In the genomic region with DNA sequence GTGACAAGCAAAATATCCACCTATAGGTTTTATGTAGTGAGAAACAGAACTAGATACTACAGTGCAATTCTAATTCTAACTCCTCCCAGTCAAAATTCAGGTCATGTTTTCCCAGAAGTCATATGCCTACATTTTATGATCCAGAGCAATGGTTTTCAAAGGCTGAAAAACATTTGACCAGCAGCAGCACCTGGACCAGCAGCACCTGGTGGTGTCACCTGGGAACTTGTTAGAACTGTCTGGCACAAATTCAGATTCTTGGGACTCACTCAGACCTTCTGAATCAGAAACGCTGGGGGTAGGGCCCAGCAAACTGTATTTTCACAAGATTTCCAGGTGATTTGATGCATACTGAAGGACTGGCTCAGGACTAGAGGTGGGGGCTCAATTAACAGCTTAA, we compare ENCODE assay signal across 21 cellular contexts.
DNase-seq lines count a peak whose midpoint lies in the region; FAIRE-seq and TF ChIP-seq lines count a peak whose summit lies in the region.
"Had no signal": no experiment of that assay in that cellular context is flagged by ENCODE, and none has a peak within 500 bp of the region (broad histone marks: within the 10 kb centered on the region; RNA-seq: fewer than 3 reads in every experiment).

No MANE protein-coding gene starts in this region.

- no peaks in the 10 kb centered on the region for H3K36me3 ChIP-seq in small intestine (ENCODE audit: control insufficient read depth in 2 of 2, insufficient read depth in 2 of 2, low read length in 2 of 2)
- H3K36me3 ChIP-seq: neutrophil, SJSA1, WERI-Rb-1 had no signal

- H3K4me3 ChIP-seq in epithelial cell of esophagus (ENCODE audit: low read length) (no peak overlapping the region), small intestine (ENCODE audit: low read depth in 1 of 2, low read length in 2 of 2) (no peak overlapping the region)
- H3K4me3 ChIP-seq: gastrocnemius medialis, SJSA1, testis had no signal

- TF ChIP-seq CTCF in epithelial cell of esophagus (IDR thresholded peaks at IDR 0.05; ENCODE audit: insufficient read depth, low read depth, low read length, missing control alignments): peak; percentile 33

- no peaks in the 10 kb centered on the region for H3K4me1 ChIP-seq in small intestine (ENCODE audit: control insufficient read depth in 2 of 2, insufficient read depth in 1 of 2, low read depth in 1 of 2, low read length in 1 of 2)
- H3K4me1 ChIP-seq: gastrocnemius medialis, SJSA1, testis had no signal

- H3K27ac ChIP-seq in small intestine (ENCODE audit: low read depth in 1 of 2, low read length in 1 of 2): no peak overlapping the region
- H3K27ac ChIP-seq: gastrocnemius medialis, neutrophil, SJSA1, testis, WERI-Rb-1 had no signal

- 3 to 53% (median 13%) methylated on average over 1 of the region's 1 CpG for WGBS in small intestine, 3 donors

- FAIRE-seq in small intestine (lab: Jason Lieb, UNC): no peak
- FAIRE-seq: keratinocyte had no signal

- no peaks in the 10 kb centered on the region for H3K27me3 ChIP-seq in small intestine (ENCODE audit: control insufficient read depth in 2 of 2, insufficient read depth in 2 of 2, low read length in 2 of 2)
- H3K27me3 ChIP-seq: gastrocnemius medialis, neutrophil, SJSA1, testis had no signal

- DNase-seq in DMS53 (lab: John Stamatoyannopoulos, UW): peak; percentile 21
- DNase-seq in DMS53 treated with DMSO at 0.1 percent for 48 hours (lab: John Stamatoyannopoulos, UW; ENCODE audit: unreplicated experiment): no peak
- peak; percentile 39 for DNase-seq in NCI-H526 treated with DMSO at 0.1 percent for 48 hours (lab: John Stamatoyannopoulos, UW)
- no peak for DNase-seq in epithelial cell of esophagus (ENCODE audit: low read depth)
- peak; percentile 11 for DNase-seq in small intestine
- no peak for DNase-seq in NCI-H1417 treated with DMSO at 0.1 percent for 48 hours (lab: John Stamatoyannopoulos, UW)
- no peak for DNase-seq in NCI-H128 (lab: John Stamatoyannopoulos, UW; ENCODE audit: unreplicated experiment)
- DNase-seq in NCI-H524 treated with DMSO at 0.1 percent for 48 hours (lab: John Stamatoyannopoulos, UW): no peak
- DNase-seq: activated CD4-positive, alpha-beta T cell treated with anti-CD3 and anti-CD28 coated beads, Interleukin-2, amount 50 U/mL, for 1 hour; activated naive CD8-positive, alpha-beta T cell treated with anti-CD3 and anti-CD28 coated beads for 36 hours; EL; gastrocnemius medialis; H9; NCI-H1417; NCI-H2227 treated with DMSO at 0.1 percent for 48 hours; stimulated activated CD4-positive, alpha-beta T cell treated with anti-CD3 and anti-CD28 coated beads, Interleukin-2, amount 100 ng/mL, for 24 hours; testis; WERI-Rb-1 had no signal

- H3K9me3 ChIP-seq in small intestine (ENCODE audit: control insufficient read depth, low read depth): no peaks in the 10 kb centered on the region
- H3K9me3 ChIP-seq: gastrocnemius medialis, neutrophil, SJSA1, testis had no signal

Comparison
In these comparisons a context has a peak if more than half of its experiments do, and no peak if none do; other contexts are left out.
1. DNase-seq: peak in DMS53 (single experiment), NCI-H526 treated with DMSO at 0.1 percent for 48 hours (single experiment) and small intestine (single experiment); none in DMS53 treated with DMSO at 0.1 percent for 48 hours (single experiment), epithelial cell of esophagus (single experiment), NCI-H1417 treated with DMSO at 0.1 percent for 48 hours (single experiment), NCI-H128 (single experiment) and NCI-H524 treated with DMSO at 0.1 percent for 48 hours (single experiment).